10 cellular contexts compared by ENCODE assay signal in the genomic region with DNA sequence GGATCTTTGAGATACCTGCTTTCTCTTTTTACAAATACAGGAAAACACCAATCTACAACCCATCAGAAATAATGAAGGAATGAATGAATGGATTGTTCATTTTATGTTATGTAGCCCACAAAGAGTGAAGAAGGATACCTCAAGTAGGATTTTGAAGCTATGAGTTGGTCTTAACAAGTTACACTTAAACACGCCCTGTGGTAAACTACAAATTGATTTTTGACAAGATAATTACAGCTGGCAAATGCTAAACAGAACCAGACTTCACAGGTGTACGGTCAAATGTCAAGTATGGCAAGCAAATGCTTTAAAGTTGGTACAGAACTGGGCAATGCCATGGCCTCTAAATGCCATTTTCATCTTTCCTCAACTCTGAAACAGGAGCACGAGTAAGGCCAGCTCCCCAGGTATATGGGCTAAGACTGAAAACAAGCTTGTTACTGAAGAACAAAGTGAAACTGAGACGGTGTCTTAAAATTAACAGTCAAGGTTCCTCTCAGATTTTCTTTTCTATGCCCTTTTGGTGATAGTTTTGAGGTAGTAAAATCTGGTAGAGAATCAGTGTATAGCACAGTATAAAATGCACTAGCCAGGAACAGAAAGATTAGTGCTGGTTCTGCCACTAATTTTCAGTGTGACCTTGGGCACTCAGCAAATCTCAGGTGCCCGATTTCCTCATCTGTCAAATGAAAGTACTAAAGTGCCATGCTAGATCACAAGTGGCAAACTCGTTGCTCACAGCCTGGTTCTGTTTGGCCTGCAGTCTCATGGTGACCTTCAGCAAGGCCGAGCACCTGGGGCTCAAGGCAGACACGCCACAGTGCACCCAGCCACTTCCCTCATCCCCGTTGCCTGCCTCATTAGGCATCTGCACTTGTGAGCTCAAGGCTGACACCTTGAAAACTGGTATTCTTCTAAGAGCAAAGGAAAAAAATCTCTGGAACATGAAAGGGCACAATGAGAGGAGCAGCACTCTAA. TPM values are rescaled to one million over a fixed set of nuclear protein-coding genes. Genes with fewer than 3 reads are reported as not detected.
DNase-seq lines count a peak whose midpoint lies in the region; ATAC-seq and TF ChIP-seq lines count a peak whose summit lies in the region.
"Had no signal": no experiment of that assay in that cellular context is flagged by ENCODE, and none has a peak within 500 bp of the region (broad histone marks: within the 10 kb centered on the region; RNA-seq: fewer than 3 reads in every experiment).

No MANE protein-coding gene starts in this region.

- no peak overlapping the region for H2BK15ac ChIP-seq in mesenchymal stem cell (ENCODE audit: low read depth, poor library complexity, severe bottlenecking)

- H3K9ac ChIP-seq in smooth muscle cell (ENCODE audit: low read depth), result no peak overlapping the region
- no peak overlapping the region for H3K9ac ChIP-seq in mesenchymal stem cell (ENCODE audit: low read length)

- H3K4me2 ChIP-seq in smooth muscle cell, result no peak overlapping the region
- H3K4me2 ChIP-seq in mesenchymal stem cell (ENCODE audit: low read length, poor library complexity, severe bottlenecking), result no peak overlapping the region
- H3K4me2 ChIP-seq: PC-9 had no signal

- H3K27ac Mint-ChIP-seq in activated naive CD4-positive, alpha-beta T cell treated with anti-CD3 and anti-CD28 coated beads, Interleukin-2, amount 50 U/mL, for 24 hours, result peak overlapping the region; percentile 12
- H3K27ac Mint-ChIP-seq in activated naive CD4-positive, alpha-beta T cell treated with anti-CD3 and anti-CD28 coated beads, Interleukin-2, amount 50 U/mL, for 72 hours, result no peak overlapping the region
- H3K27ac Mint-ChIP-seq in activated T-helper 2 cell treated with anti-CD3 and anti-CD28 coated beads, Interferon-gamma antibody, Interleukin-2, Interleukin-4, amounts not matched to agents 10 μg/mL and 5 μg/mL and 100 μg/mL, durations not matched to agents 14 hours and 24 hours and 36 hours, result peak overlapping the region; percentile 62
- H3K27ac Mint-ChIP-seq in stimulated activated memory B cell treated with anti-CD40 and anti-IgM and Interleukin-4, amounts not matched to agents 10 μg/mL and 1 μg/mL and 100 μg/mL, for 72 hours, result peak overlapping the region; percentile 87

- no peak for DNase-seq in activated naive CD4-positive, alpha-beta T cell treated with anti-CD3 and anti-CD28 coated beads, Interleukin-2, amount 50 U/mL, for 72 hours (ENCODE audit: low spot score in 2 of 2)
- no peak for DNase-seq in activated T-helper 2 cell treated with anti-CD3 and anti-CD28 coated beads, Interferon-gamma antibody, Interleukin-2, Interleukin-4, amounts not matched to agents 10 μg/mL and 5 μg/mL and 100 μg/mL, durations not matched to agents 14 hours and 24 hours and 36 hours (ENCODE audit: low spot score)
- DNase-seq in smooth muscle cell (lab: John Stamatoyannopoulos, UW; ENCODE audit: unreplicated experiment) (no peak), islet precursor cell (no peak), mesenchymal stem cell (no peak)
- DNase-seq: cerebellar nuclear complex, PC-9 had no signal

- no peak overlapping the region for H2AFZ ChIP-seq in smooth muscle cell (ENCODE audit: low read depth)
- H2AFZ ChIP-seq in mesenchymal stem cell (ENCODE audit: low read depth, low read length), result no peak overlapping the region
- H2AFZ ChIP-seq: PC-9 had no signal

- intact Hi-C loops in activated T-helper 2 cell treated with anti-CD3 and anti-CD28 coated beads, Interferon-gamma antibody, Interleukin-2, Interleukin-4, amounts not matched to agents 10 μg/mL and 5 μg/mL and 100 μg/mL, durations not matched to agents 14 hours and 24 hours and 36 hours (cut with micrococcal nuclease), result loop anchor here (5.0 kb wide), 1 partner anchor 38 kb away; the partner anchor contains the start of gene EEFSEC

- H3K9me3 Mint-ChIP-seq in activated naive CD4-positive, alpha-beta T cell treated with anti-CD3 and anti-CD28 coated beads, Interleukin-2, amount 50 U/mL, for 24 hours, result no peaks in the 10 kb centered on the region
- H3K9me3 Mint-ChIP-seq in activated naive CD4-positive, alpha-beta T cell treated with anti-CD3 and anti-CD28 coated beads, Interleukin-2, amount 50 U/mL, for 72 hours, result no peaks in the 10 kb centered on the region
- no peaks in the 10 kb centered on the region for H3K9me3 Mint-ChIP-seq in activated T-helper 2 cell treated with anti-CD3 and anti-CD28 coated beads, Interferon-gamma antibody, Interleukin-2, Interleukin-4, amounts not matched to agents 10 μg/mL and 5 μg/mL and 100 μg/mL, durations not matched to agents 14 hours and 24 hours and 36 hours
- H3K9me3 Mint-ChIP-seq in stimulated activated memory B cell treated with anti-CD40 and anti-IgM and Interleukin-4, amounts not matched to agents 10 μg/mL and 1 μg/mL and 100 μg/mL, for 72 hours, result no peaks in the 10 kb centered on the region

- no peak overlapping the region for H2BK5ac ChIP-seq in mesenchymal stem cell (ENCODE audit: low read depth, low read length, poor library complexity, severe bottlenecking)

- no peak overlapping the region for H3K18ac ChIP-seq in mesenchymal stem cell (ENCODE audit: low read depth in 1 of 2, low read length in 2 of 2)

- H4K8ac ChIP-seq in mesenchymal stem cell (ENCODE audit: low read length), result no peak overlapping the region

- H3K79me1 ChIP-seq in mesenchymal stem cell (replicated peaks; ENCODE audit: low read length, poor library complexity, severe bottlenecking), result peaks cover 23% of the 10 kb centered on the region

- H3K27ac ChIP-seq in smooth muscle cell (ENCODE audit: low read depth) (no peak overlapping the region), mesenchymal stem cell (ENCODE audit: low read length, poor library complexity, severe bottlenecking) (no peak overlapping the region)
- H3K27ac ChIP-seq: PC-9 had no signal

- no peak overlapping the region for H2BK12ac ChIP-seq in mesenchymal stem cell (ENCODE audit: low read length in 2 of 2)

- no peak overlapping the region for H4K91ac ChIP-seq in mesenchymal stem cell (ENCODE audit: low read length)

- peaks cover 12% of the 10 kb centered on the region for H3K79me2 ChIP-seq in smooth muscle cell (ENCODE audit: low read depth)

- peaks cover 66% of the 10 kb centered on the region for H3K4me1 Mint-ChIP-seq in activated naive CD4-positive, alpha-beta T cell treated with anti-CD3 and anti-CD28 coated beads, Interleukin-2, amount 50 U/mL, for 24 hours
- H3K4me1 Mint-ChIP-seq in activated T-helper 2 cell treated with anti-CD3 and anti-CD28 coated beads, Interferon-gamma antibody, Interleukin-2, Interleukin-4, amounts not matched to agents 10 μg/mL and 5 μg/mL and 100 μg/mL, durations not matched to agents 14 hours and 24 hours and 36 hours (ENCODE audit: low read depth), result peaks cover 51% of the 10 kb centered on the region
- H3K4me1 Mint-ChIP-seq in stimulated activated memory B cell treated with anti-CD40 and anti-IgM and Interleukin-4, amounts not matched to agents 10 μg/mL and 1 μg/mL and 100 μg/mL, for 72 hours, result peaks cover 36% of the 10 kb centered on the region

- no peak overlapping the region for H3K4me3 Mint-ChIP-seq in activated naive CD4-positive, alpha-beta T cell treated with anti-CD3 and anti-CD28 coated beads, Interleukin-2, amount 50 U/mL, for 24 hours
- peak overlapping the region; percentile 22 for H3K4me3 Mint-ChIP-seq in activated T-helper 2 cell treated with anti-CD3 and anti-CD28 coated beads, Interferon-gamma antibody, Interleukin-2, Interleukin-4, amounts not matched to agents 10 μg/mL and 5 μg/mL and 100 μg/mL, durations not matched to agents 14 hours and 24 hours and 36 hours (ENCODE audit: low read depth)
- peak overlapping the region; percentile 60 for H3K4me3 Mint-ChIP-seq in stimulated activated memory B cell treated with anti-CD40 and anti-IgM and Interleukin-4, amounts not matched to agents 10 μg/mL and 1 μg/mL and 100 μg/mL, for 72 hours

- no peak overlapping the region for H2AK5ac ChIP-seq in mesenchymal stem cell (ENCODE audit: low read length, severe bottlenecking)

- no peak overlapping the region for H3K14ac ChIP-seq in mesenchymal stem cell (ENCODE audit: low read length in 2 of 2)

- 89% methylated on average over 9 of the region's 9 CpGs for WGBS in smooth muscle cell (ENCODE audit: low lambda C conversion rate)
- WGBS in mesenchymal stem cell, result 98% methylated on average over 9 of the region's 9 CpGs

- no peaks in the 10 kb centered on the region for H3K27me3 Mint-ChIP-seq in activated naive CD4-positive, alpha-beta T cell treated with anti-CD3 and anti-CD28 coated beads, Interleukin-2, amount 50 U/mL, for 24 hours
- no peaks in the 10 kb centered on the region for H3K27me3 Mint-ChIP-seq in activated T-helper 2 cell treated with anti-CD3 and anti-CD28 coated beads, Interferon-gamma antibody, Interleukin-2, Interleukin-4, amounts not matched to agents 10 μg/mL and 5 μg/mL and 100 μg/mL, durations not matched to agents 14 hours and 24 hours and 36 hours (ENCODE audit: low read depth)
- H3K27me3 Mint-ChIP-seq in stimulated activated memory B cell treated with anti-CD40 and anti-IgM and Interleukin-4, amounts not matched to agents 10 μg/mL and 1 μg/mL and 100 μg/mL, for 72 hours, result no peaks in the 10 kb centered on the region

- H2BK120ac ChIP-seq in mesenchymal stem cell (ENCODE audit: low read depth, low read length), result no peak overlapping the region

- no peak for ATAC-seq in activated naive CD4-positive, alpha-beta T cell treated with anti-CD3 and anti-CD28 coated beads, Interleukin-2, amount 50 U/mL, for 72 hours
- peak; percentile 79 for ATAC-seq in HG03095 (IDR thresholded peaks at IDR 0.05; ENCODE audit: unreplicated experiment)
- peak; percentile 93 for ATAC-seq in stimulated activated memory B cell treated with anti-CD40 and anti-IgM and Interleukin-4, amounts not matched to agents 10 μg/mL and 1 μg/mL and 100 μg/mL, for 72 hours

- H3K23ac ChIP-seq in mesenchymal stem cell (ENCODE audit: low read length in 2 of 2), result no peak overlapping the region

- H3K27me3 ChIP-seq in smooth muscle cell (ENCODE audit: low read depth) (no peaks in the 10 kb centered on the region), mesenchymal stem cell (ENCODE audit: control insufficient read depth in 1 of 2, insufficient read depth in 1 of 2, low read length in 2 of 2) (no peaks in the 10 kb centered on the region)

- H4K20me1 ChIP-seq in smooth muscle cell (ENCODE audit: low read depth), result no peaks in the 10 kb centered on the region

- H3K4me3 ChIP-seq in smooth muscle cell (no peak overlapping the region), mesenchymal stem cell (ENCODE audit: insufficient read depth in 1 of 2, low read depth in 1 of 2, low read length in 2 of 2) (no peak overlapping the region)
- H3K4me3 ChIP-seq: PC-9 had no signal

- peaks cover 38% of the 10 kb centered on the region for H3K36me3 Mint-ChIP-seq in activated naive CD4-positive, alpha-beta T cell treated with anti-CD3 and anti-CD28 coated beads, Interleukin-2, amount 50 U/mL, for 24 hours
- peaks cover 39 to 54% of the 10 kb centered on the region in 2 donors for H3K36me3 Mint-ChIP-seq in activated naive CD4-positive, alpha-beta T cell treated with anti-CD3 and anti-CD28 coated beads, Interleukin-2, amount 50 U/mL, for 72 hours
- H3K36me3 Mint-ChIP-seq in activated T-helper 2 cell treated with anti-CD3 and anti-CD28 coated beads, Interferon-gamma antibody, Interleukin-2, Interleukin-4, amounts not matched to agents 10 μg/mL and 5 μg/mL and 100 μg/mL, durations not matched to agents 14 hours and 24 hours and 36 hours (ENCODE audit: low read depth), result peaks cover 75% of the 10 kb centered on the region
- peaks cover 50% of the 10 kb centered on the region for H3K36me3 Mint-ChIP-seq in stimulated activated memory B cell treated with anti-CD40 and anti-IgM and Interleukin-4, amounts not matched to agents 10 μg/mL and 1 μg/mL and 100 μg/mL, for 72 hours

- H3K4ac ChIP-seq in mesenchymal stem cell (ENCODE audit: low read depth in 1 of 2, low read length in 2 of 2), result no peak overlapping the region

- TF ChIP-seq CTCF in smooth muscle cell (IDR thresholded peaks at IDR 0.05; ENCODE audit: borderline replicate concordance, insufficient read depth, poor library complexity, severe bottlenecking), result no peak

- H3K4me1 ChIP-seq in smooth muscle cell (ENCODE audit: low read depth) (no peaks in the 10 kb centered on the region), mesenchymal stem cell (ENCODE audit: control insufficient read depth, insufficient read depth, low read depth, low read length) (peaks cover 14% of the 10 kb centered on the region)

- no peaks in the 10 kb centered on the region for H3K36me3 ChIP-seq in smooth muscle cell (ENCODE audit: low read depth)
- H3K36me3 ChIP-seq in mesenchymal stem cell (ENCODE audit: control insufficient read depth in 1 of 2, insufficient read depth in 2 of 2, low read depth in 1 of 2, low read length in 2 of 2), result peaks cover 11 to 73% of the 10 kb centered on the region in 2 experiments

- H3K9me3 ChIP-seq in smooth muscle cell (replicated peaks; ENCODE audit: low read depth) (no peaks in the 10 kb centered on the region), mesenchymal stem cell (ENCODE audit: control insufficient read depth, low read length) (no peaks in the 10 kb centered on the region)

- H3F3A ChIP-seq in smooth muscle cell (ENCODE audit: low read depth), result peaks cover 12% of the 10 kb centered on the region

RNA-seq across cellular contexts. Expression of gene RUVBL1, which starts 9.5 kb away (rescaled TPM):
- 10 to 100 TPM; 36.1 to 69.7 TPM for total RNA-seq in activated naive CD4-positive, alpha-beta T cell treated with anti-CD3 and anti-CD28 coated beads, Interleukin-2, amount 50 U/mL, for 72 hours
- 111 and 112 TPM in 2 replicates for total RNA-seq in activated T-helper 2 cell treated with anti-CD3 and anti-CD28 coated beads, Interferon-gamma antibody, Interleukin-2, Interleukin-4, amounts not matched to agents 10 μg/mL and 5 μg/mL and 100 μg/mL, durations not matched to agents 14 hours and 24 hours and 36 hours
- 25.5 and 32.9 TPM in 2 replicates for total RNA-seq in smooth muscle cell
- 36.9 and 37.1 TPM in 2 replicates for polyA plus RNA-seq in smooth muscle cell
- 22.4 TPM for polyA plus RNA-seq in mesenchymal stem cell (2013, experiment 1 of 2)
- 22.3 TPM for polyA plus RNA-seq in mesenchymal stem cell (2013, experiment 2 of 2)

RNA-seq across cellular contexts. Expression of gene EEFSEC, which starts 39.2 kb away (rescaled TPM):
- 10 to 100 TPM in 1 of 2 donors, 1 to 10 TPM in 1; 3.4 to 20.3 TPM for total RNA-seq in activated naive CD4-positive, alpha-beta T cell treated with anti-CD3 and anti-CD28 coated beads, Interleukin-2, amount 50 U/mL, for 72 hours
- total RNA-seq in activated T-helper 2 cell treated with anti-CD3 and anti-CD28 coated beads, Interferon-gamma antibody, Interleukin-2, Interleukin-4, amounts not matched to agents 10 μg/mL and 5 μg/mL and 100 μg/mL, durations not matched to agents 14 hours and 24 hours and 36 hours, result 22.0 and 23.8 TPM in 2 replicates
- total RNA-seq in smooth muscle cell, result 11.4 and 12.4 TPM in 2 replicates
- polyA plus RNA-seq in smooth muscle cell, result 17.1 and 24.7 TPM in 2 replicates
- polyA plus RNA-seq in mesenchymal stem cell (2013, experiment 1 of 2), result 5.1 TPM
- polyA plus RNA-seq in mesenchymal stem cell (2013, experiment 2 of 2), result 5.3 TPM

Comparison
In these comparisons a context has a peak if more than half of its experiments do, and no peak if none do; other contexts are left out.
1. H3K27ac Mint-ChIP-seq: peak in activated naive CD4-positive, alpha-beta T cell treated with anti-CD3 and anti-CD28 coated beads, Interleukin-2, amount 50 U/mL, for 24 hours (single experiment), activated T-helper 2 cell treated with anti-CD3 and anti-CD28 coated beads, Interferon-gamma antibody, Interleukin-2, Interleukin-4, amounts not matched to agents 10 μg/mL and 5 μg/mL and 100 μg/mL, durations not matched to agents 14 hours and 24 hours and 36 hours (single experiment) and stimulated activated memory B cell treated with anti-CD40 and anti-IgM and Interleukin-4, amounts not matched to agents 10 μg/mL and 1 μg/mL and 100 μg/mL, for 72 hours (single experiment); none in activated naive CD4-positive, alpha-beta T cell treated with anti-CD3 and anti-CD28 coated beads, Interleukin-2, amount 50 U/mL, for 72 hours (0 of 2).
2. ATAC-seq: peak in HG03095 (single experiment) and stimulated activated memory B cell treated with anti-CD40 and anti-IgM and Interleukin-4, amounts not matched to agents 10 μg/mL and 1 μg/mL and 100 μg/mL, for 72 hours (single experiment); none in activated naive CD4-positive, alpha-beta T cell treated with anti-CD3 and anti-CD28 coated beads, Interleukin-2, amount 50 U/mL, for 72 hours (0 of 2).